ENCODE assay signal across 8 cellular contexts in the genomic region with DNA sequence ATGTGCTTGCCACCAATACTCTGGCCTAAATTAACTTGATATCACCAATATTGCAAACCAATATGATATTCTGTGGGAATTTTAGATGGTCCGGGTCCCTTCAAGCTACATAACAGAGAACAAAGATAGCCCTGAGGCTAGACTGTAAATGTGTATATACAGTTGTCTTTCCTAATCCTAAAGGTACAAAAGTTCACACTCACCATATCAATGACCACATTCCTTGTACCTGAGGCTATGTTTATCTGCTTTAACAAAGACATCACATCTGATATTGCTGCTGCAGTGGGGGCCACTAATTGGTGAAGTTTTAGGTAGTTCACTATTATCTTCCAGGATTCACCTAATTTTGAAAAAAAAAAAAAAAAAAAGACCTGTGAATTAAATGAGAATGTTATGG. TPM values are rescaled to one million over a fixed set of nuclear protein-coding genes. Genes with fewer than 3 reads are reported as not detected.
"Had no signal": no experiment of that assay in that cellular context is flagged by ENCODE, and none has a peak within 500 bp of the region (broad histone marks: within the 10 kb centered on the region; RNA-seq: fewer than 3 reads in every experiment).

No MANE protein-coding gene starts in this region.

- H2AFZ ChIP-seq: GM23338 had no signal

- DNase-seq: H9, HCEC 1CT, IMR-90, KG1 had no signal

- ATAC-seq: GM23338, K562 had no signal

- H3K4me2 ChIP-seq: GM23338 had no signal

- H3K4me3 ChIP-seq: GM23338, K562 had no signal

RNA-seq across cellular contexts. Expression of gene VGLL2, which starts 38.6 kb away (rescaled TPM):
- total RNA-seq: GM23338, H1, H9, HT-29, IMR-90, K562 had no signal
- polyA plus RNA-seq: GM23338, H1, IMR-90, K562 had no signal
